Comparison of ENCODE assay signal across 14 cellular contexts in the genomic region with DNA sequence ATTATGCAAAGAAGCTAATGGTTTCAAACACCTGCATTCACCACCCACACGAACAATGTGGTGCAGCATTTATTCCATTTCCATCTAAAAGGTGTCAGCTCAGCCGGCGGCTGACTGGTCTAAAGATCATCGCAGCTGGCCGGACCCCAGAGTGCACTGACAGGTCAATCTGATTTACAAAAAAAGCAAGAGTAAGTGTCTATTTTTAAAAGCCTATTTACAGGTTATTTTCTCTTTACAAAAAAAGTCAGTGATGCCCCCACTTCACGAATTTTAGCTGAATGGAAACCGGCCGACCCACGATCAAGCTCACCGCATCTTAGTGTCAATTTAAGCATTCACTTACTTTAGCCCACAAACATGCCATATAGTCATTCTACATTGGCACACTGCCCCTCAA. TPM values are rescaled to one million over a fixed set of nuclear protein-coding genes. Genes with fewer than 3 reads are reported as not detected.
A peak's percentile ranks its signal among the peaks of the same experiment; 100 is the strongest.
DNase-seq lines count a peak whose midpoint lies in the region; ATAC-seq and TF ChIP-seq lines count a peak whose summit lies in the region.
"Had no signal": no experiment of that assay in that cellular context is flagged by ENCODE, and none has a peak within 500 bp of the region (broad histone marks: within the 10 kb centered on the region; RNA-seq: fewer than 3 reads in every experiment).

No MANE protein-coding gene starts in this region.

- peaks cover 82% of the 10 kb centered on the region for H3K4me1 Mint-ChIP-seq in activated CD8-positive, alpha-beta memory T cell treated with anti-CD3 and anti-CD28 coated beads, Interleukin-2, amount 10 ng/mL, durations not matched to agents 7 days and 5 days
- peaks cover 69 to 75% of the 10 kb centered on the region in 2 donors for H3K4me1 Mint-ChIP-seq in effector memory CD8-positive, alpha-beta T cell (ENCODE audit: low read depth in 2 of 2)
- peaks cover 73 to 94% of the 10 kb centered on the region in 2 donors for H3K4me1 Mint-ChIP-seq in stimulated activated naive B cell treated with anti-CD40 and anti-IgM and Interleukin-4, amounts not matched to agents 10 μg/mL and 1 μg/mL and 100 μg/mL, for 72 hours

- intact Hi-C loops in lower leg skin (cut with DNase I; ENCODE audit: low total_unique reads): no loop called here

- no peak for DNase-seq in activated CD8-positive, alpha-beta memory T cell treated with anti-CD3 and anti-CD28 coated beads, Interleukin-2, amount 10 ng/mL, durations not matched to agents 7 days and 5 days
- DNase-seq in activated CD8-positive, alpha-beta memory T cell treated with anti-CD3 and anti-CD28 coated beads, Interleukin-2, amount 50 U/mL, for 4 hours: no peak
- DNase-seq in NAMALWA (ENCODE audit: low spot score): peak; percentile 41
- no peak for DNase-seq in effector memory CD8-positive, alpha-beta T cell
- no peak for DNase-seq in stimulated activated naive B cell treated with anti-CD40 and anti-IgM and Interleukin-4, amounts not matched to agents 10 μg/mL and 1 μg/mL and 100 μg/mL, for 72 hours
- no peak for DNase-seq in lower leg skin (ENCODE audit: low spot score in 2 of 2)
- no peak for DNase-seq in AG20443 (ENCODE audit: low spot score)
- DNase-seq: DMS 273 treated with DMSO at 0.1 percent for 48 hours, erythroblast, mammary epithelial cell, NCI-H1105 treated with DMSO at 0.1 percent for 48 hours, NCI-H524 treated with DMSO at 0.1 percent for 48 hours had no signal

- H3K4me3 Mint-ChIP-seq in activated CD8-positive, alpha-beta memory T cell treated with anti-CD3 and anti-CD28 coated beads, Interleukin-2, amount 10 ng/mL, durations not matched to agents 7 days and 5 days: no peak overlapping the region
- peak overlapping the region in 1 of 2 donors; percentile 47 for H3K4me3 Mint-ChIP-seq in effector memory CD8-positive, alpha-beta T cell
- peak overlapping the region; percentile 32 to 41 for H3K4me3 Mint-ChIP-seq in stimulated activated naive B cell treated with anti-CD40 and anti-IgM and Interleukin-4, amounts not matched to agents 10 μg/mL and 1 μg/mL and 100 μg/mL, for 72 hours

- no peak for TF ChIP-seq CTCF in lower leg skin (IDR thresholded peaks at IDR 0.05)

- CTCF ChIA-PET in activated CD8-positive, alpha-beta memory T cell treated with anti-CD3 and anti-CD28 coated beads, Interleukin-2, amount 10 ng/mL, durations not matched to agents 7 days and 5 days (lab: Charles Lee): interaction anchor here (0.8 to 3.2 kb wide), 3 partner anchors 10 to 22 kb away, joined by 3 to 10 read pairs (median 7); no protein-coding TSS in a partner anchor

- no peaks in the 10 kb centered on the region for H3K9me3 Mint-ChIP-seq in activated CD8-positive, alpha-beta memory T cell treated with anti-CD3 and anti-CD28 coated beads, Interleukin-2, amount 10 ng/mL, durations not matched to agents 7 days and 5 days (ENCODE audit: low read depth)
- H3K9me3 Mint-ChIP-seq in effector memory CD8-positive, alpha-beta T cell: no peaks in the 10 kb centered on the region
- H3K9me3 Mint-ChIP-seq in stimulated activated naive B cell treated with anti-CD40 and anti-IgM and Interleukin-4, amounts not matched to agents 10 μg/mL and 1 μg/mL and 100 μg/mL, for 72 hours: no peaks in the 10 kb centered on the region

- no peak for TF ChIP-seq POLR2A in lower leg skin (IDR thresholded peaks at IDR 0.05)

- H3K36me3 Mint-ChIP-seq in activated CD8-positive, alpha-beta memory T cell treated with anti-CD3 and anti-CD28 coated beads, Interleukin-2, amount 10 ng/mL, durations not matched to agents 7 days and 5 days: peaks cover 26% of the 10 kb centered on the region
- H3K36me3 Mint-ChIP-seq in effector memory CD8-positive, alpha-beta T cell (ENCODE audit: insufficient read depth): peaks cover 39% of the 10 kb centered on the region
- H3K36me3 Mint-ChIP-seq in stimulated activated naive B cell treated with anti-CD40 and anti-IgM and Interleukin-4, amounts not matched to agents 10 μg/mL and 1 μg/mL and 100 μg/mL, for 72 hours: peaks cover 24 to 43% of the 10 kb centered on the region in 2 donors

- ATAC-seq in activated CD8-positive, alpha-beta memory T cell treated with anti-CD3 and anti-CD28 coated beads, Interleukin-2, amount 10 ng/mL, durations not matched to agents 7 days and 5 days: no peak
- no peak for ATAC-seq in effector memory CD8-positive, alpha-beta T cell (replicated peaks)
- peak in 1 of 2 donors; percentile 40 for ATAC-seq in stimulated activated naive B cell treated with anti-CD40 and anti-IgM and Interleukin-4, amounts not matched to agents 10 μg/mL and 1 μg/mL and 100 μg/mL, for 72 hours (replicated peaks)
- ATAC-seq in HG02970 (IDR thresholded peaks at IDR 0.05; ENCODE audit: low FRiP score, unreplicated experiment): no peak
- ATAC-seq: HCT116 had no signal

- no peaks in the 10 kb centered on the region for H3K27me3 Mint-ChIP-seq in activated CD8-positive, alpha-beta memory T cell treated with anti-CD3 and anti-CD28 coated beads, Interleukin-2, amount 10 ng/mL, durations not matched to agents 7 days and 5 days
- no peaks in the 10 kb centered on the region for H3K27me3 Mint-ChIP-seq in effector memory CD8-positive, alpha-beta T cell
- H3K27me3 Mint-ChIP-seq in stimulated activated naive B cell treated with anti-CD40 and anti-IgM and Interleukin-4, amounts not matched to agents 10 μg/mL and 1 μg/mL and 100 μg/mL, for 72 hours: no peaks in the 10 kb centered on the region

- no peak overlapping the region for H3K4me3 ChIP-seq in lower leg skin (ENCODE audit: low read depth, poor library complexity, severe bottlenecking)

- WGBS in lower leg skin, 2 donors: 92 to 94% methylated on average over 10 of the region's 10 CpGs

- H3K27ac Mint-ChIP-seq in activated CD8-positive, alpha-beta memory T cell treated with anti-CD3 and anti-CD28 coated beads, Interleukin-2, amount 10 ng/mL, durations not matched to agents 7 days and 5 days: peak overlapping the region; percentile 38
- peak overlapping the region; percentile 88 to 92 for H3K27ac Mint-ChIP-seq in effector memory CD8-positive, alpha-beta T cell
- peak overlapping the region; percentile 59 for H3K27ac Mint-ChIP-seq in stimulated activated naive B cell treated with anti-CD40 and anti-IgM and Interleukin-4, amounts not matched to agents 10 μg/mL and 1 μg/mL and 100 μg/mL, for 72 hours

RNA-seq across cellular contexts. Expression of a gene that starts 58.3 kb away (rescaled TPM):
- total RNA-seq in activated CD8-positive, alpha-beta memory T cell treated with anti-CD3 and anti-CD28 coated beads, Interleukin-2, amount 10 ng/mL, durations not matched to agents 7 days and 5 days: 100 to 1,000 TPM; 408 to 525 TPM
- total RNA-seq in lower leg skin: 10 to 100 TPM; 31.1 to 59.2 (median 42.1) TPM

Comparison
In these comparisons a context has a peak if more than half of its experiments do, and no peak if none do; other contexts are left out.
1. H3K27ac Mint-ChIP-seq: peak in every context shown above with its lines; median percentile 90 in effector memory CD8-positive, alpha-beta T cell; 59 in stimulated activated naive B cell treated with anti-CD40 and anti-IgM and Interleukin-4, amounts not matched to agents 10 μg/mL and 1 μg/mL and 100 μg/mL, for 72 hours; 38 in activated CD8-positive, alpha-beta memory T cell treated with anti-CD3 and anti-CD28 coated beads, Interleukin-2, amount 10 ng/mL, durations not matched to agents 7 days and 5 days.
2. RNA of a gene that starts 58.3 kb away (total RNA-seq): 408 to 525 TPM in activated CD8-positive, alpha-beta memory T cell treated with anti-CD3 and anti-CD28 coated beads, Interleukin-2, amount 10 ng/mL, durations not matched to agents 7 days and 5 days; 31.1 to 59.2 TPM in lower leg skin; every median in the first group is over 4 times any median in the second.